ENCODE assay signal across 1 cellular context in genomic region chr2:99154643-99155536, GRCh38.
TF ChIP-seq lines count a peak whose summit lies in the region.

LIPT1 (plus strand) TSS chr2:99154967; CDS start chr2:99161958, 6,991 bp downstream.
TSGA10 (minus strand) TSS chr2:99154942; CDS start chr2:99109439, 45,503 bp downstream.

TF ChIP-seq in WTC11, 78 proteins besides CTCF, POLR2A, EP300 and RAD21 (continued from another document):
- TF ChIP-seq FOXP4 (CRISPR knock-in tag; IDR thresholded peaks at IDR 0.05): peak; percentile 98
- TF ChIP-seq SMAD3 (CRISPR knock-in tag; IDR thresholded peaks at IDR 0.05; ENCODE audit: borderline replicate concordance): peak; percentile 60
- peak; percentile 70 for TF ChIP-seq USF2 (CRISPR knock-in tag; IDR thresholded peaks at IDR 0.05)
- TF ChIP-seq HMGXB4 (CRISPR knock-in tag; IDR thresholded peaks at IDR 0.05): peak; percentile 57
